Comparison of ENCODE assay signal across 18 cellular contexts in genomic region chr18:36872329-36872728, GRCh38.
"Had no signal": no experiment of that assay in that cellular context is flagged by ENCODE, and none has a peak within 500 bp of the region (broad histone marks: within the 10 kb centered on the region; RNA-seq: fewer than 3 reads in every experiment).

No MANE protein-coding gene starts in this region.

- H3K4me1 ChIP-seq: body of pancreas, esophagus squamous epithelium, foreskin keratinocyte, left lung, right lobe of liver had no signal

- ATAC-seq: body of pancreas; foreskin keratinocyte; left lung; natural killer cell treated with Interleukin-12 subunit alpha and Interleukin-12 subunit beta and Interleukin-15 and Interleukin-18, amount 100 ng/mL, for 72 hours; right lobe of liver; stimulated activated naive CD8-positive, alpha-beta T cell treated with anti-CD3 and anti-CD28 coated beads, Interleukin-15, Interleukin-2, amounts not matched to agents 100 U/mL and 50 U/mL, for 24 hours had no signal

- H3K36me3 ChIP-seq: left lung, right lobe of liver had no signal

- H3K4me3 ChIP-seq: body of pancreas, coronary artery, esophagus squamous epithelium, left lung, right lobe of liver, smooth muscle cell had no signal

- H3K27ac ChIP-seq: body of pancreas, coronary artery, esophagus squamous epithelium, foreskin keratinocyte, left lung, right lobe of liver had no signal

- H3K9me3 ChIP-seq: right lobe of liver had no signal

- DNase-seq: activated CD4-positive, alpha-beta T cell treated with anti-CD3 and anti-CD28 coated beads, Interleukin-2, amount 10 ng/mL, durations not matched to agents 7 days and 5 days; activated CD4-positive, CD25-positive, alpha-beta regulatory T cell; activated CD8-positive, alpha-beta memory T cell treated with anti-CD3 and anti-CD28 coated beads for 24 hours; activated naive CD4-positive, alpha-beta T cell; body of pancreas; central memory CD4-positive, alpha-beta T cell; esophagus squamous epithelium; foreskin keratinocyte; left lung; mammary epithelial cell; occipital lobe; right lobe of liver; stimulated activated CD4-positive, alpha-beta T cell treated with anti-CD3 and anti-CD28 coated beads, Interleukin-4, amount 100 ng/mL, for 4 hours; stimulated activated CD8-positive, alpha-beta memory T cell treated with anti-CD3 and anti-CD28 coated beads, Interleukin-4, amount 100 ng/mL, for 48 hours; stimulated activated naive CD8-positive, alpha-beta T cell treated with anti-CD3 and anti-CD28 coated beads, Interleukin-15, Interleukin-2, amounts not matched to agents 100 U/mL and 50 U/mL, for 24 hours had no signal

- H3K27me3 ChIP-seq: body of pancreas, esophagus squamous epithelium, foreskin keratinocyte, left lung, right lobe of liver had no signal

- H3K4me2 ChIP-seq: smooth muscle cell had no signal
